ENCODE assay signal across 13 cellular contexts in the genomic region with DNA sequence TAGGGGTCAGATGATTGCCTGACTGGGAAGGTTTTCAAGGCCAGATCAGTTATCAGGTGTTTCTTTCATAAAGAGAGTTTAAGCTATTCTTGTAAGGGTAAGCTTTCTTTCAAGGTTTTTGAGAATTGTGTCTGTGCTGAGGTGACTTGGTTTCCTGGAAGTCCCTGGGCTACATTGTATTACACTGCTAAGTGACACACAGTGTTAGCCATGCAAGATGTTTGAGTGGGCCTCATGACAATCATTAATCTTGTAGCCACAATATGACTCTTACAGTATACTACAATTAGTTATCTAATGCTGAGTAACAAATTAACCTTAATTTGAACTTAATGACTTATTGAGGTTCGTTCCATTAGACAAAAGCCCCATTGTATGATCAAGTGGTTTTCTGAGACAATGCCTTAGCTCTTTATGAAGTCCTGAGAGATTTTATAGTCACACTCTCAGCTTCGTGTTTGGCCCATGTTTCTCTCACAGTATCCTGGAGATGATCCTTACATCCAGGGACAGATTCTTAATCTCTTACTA.
"Had no signal": no experiment of that assay in that cellular context is flagged by ENCODE, and none has a peak within 500 bp of the region (broad histone marks: within the 10 kb centered on the region; RNA-seq: fewer than 3 reads in every experiment).

No MANE protein-coding gene starts in this region.

- DNase-seq: effector memory CD4-positive, alpha-beta T cell; kidney; mucosa of descending colon; naive thymus-derived CD8-positive, alpha-beta T cell; psoas muscle; small intestine; stimulated activated CD4-positive, alpha-beta T cell treated with anti-CD3 and anti-CD28 coated beads, Interleukin-12 subunit alpha, Interleukin-12 subunit beta, amount 100 ng/mL, for 4 hours; stimulated activated naive CD4-positive, alpha-beta T cell; trophoblast cell had no signal

- H3K27ac ChIP-seq: esophagus muscularis mucosa, gastroesophageal sphincter, hepatocyte, neutrophil, psoas muscle had no signal

- H3K9me3 ChIP-seq: gastroesophageal sphincter, mucosa of descending colon, neutrophil, psoas muscle had no signal

- H3K36me3 ChIP-seq: esophagus muscularis mucosa, gastroesophageal sphincter, neutrophil had no signal

- H3K4me1 ChIP-seq: esophagus muscularis mucosa, gastroesophageal sphincter had no signal

- H3K4me3 ChIP-seq: esophagus muscularis mucosa, gastroesophageal sphincter, hepatocyte, mucosa of descending colon, psoas muscle had no signal

- ATAC-seq: gastroesophageal sphincter; mucosa of descending colon; naive thymus-derived CD8-positive, alpha-beta T cell; psoas muscle had no signal

- H3K27me3 ChIP-seq: esophagus muscularis mucosa, gastroesophageal sphincter, hepatocyte, neutrophil had no signal
